In the genomic region with DNA sequence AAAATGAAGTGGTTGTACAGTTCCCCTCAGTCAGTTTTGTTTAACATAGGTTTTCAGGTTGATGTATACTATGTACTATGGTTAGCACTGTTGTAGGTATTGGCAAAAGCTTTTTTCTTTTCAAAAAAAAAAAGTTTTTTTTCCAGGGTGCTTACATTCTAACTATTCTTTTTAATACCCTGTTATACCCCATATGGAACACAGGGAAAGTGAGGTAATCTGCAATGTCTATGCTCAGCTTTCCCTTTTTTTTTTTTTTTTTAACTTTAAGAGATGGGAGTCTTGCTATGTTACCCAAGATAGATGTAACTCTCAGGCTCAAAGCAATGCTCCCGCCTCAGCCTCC, we compare ENCODE assay signal across 8 cellular contexts. TPM values are rescaled to one million over a fixed set of nuclear protein-coding genes. Genes with fewer than 3 reads are reported as not detected.
DNase-seq lines count a peak whose midpoint lies in the region; ATAC-seq and TF ChIP-seq lines count a peak whose summit lies in the region.

No MANE protein-coding gene starts in this region.

- no peaks in the 10 kb centered on the region; the same call in 1 of the 2 replicates for H3K4me1 ChIP-seq in SJCRH30
- peaks cover 0 to 17% (median 6%) of the 10 kb centered on the region in 3 donors for H3K4me1 ChIP-seq in esophagus squamous epithelium
- peaks cover 0 to 12% (median 7%) of the 10 kb centered on the region in 4 donors for H3K4me1 ChIP-seq in sigmoid colon

- peaks cover 56% of the 10 kb centered on the region for H3K36me3 ChIP-seq in SJCRH30
- peaks cover 0 to 40% (median 7%) of the 10 kb centered on the region in 3 donors for H3K36me3 ChIP-seq in esophagus squamous epithelium
- peaks cover 0 to 39% (median 6%) of the 10 kb centered on the region in 4 donors for H3K36me3 ChIP-seq in sigmoid colon

- no peaks in the 10 kb centered on the region for H3K9me3 ChIP-seq in SJCRH30 (replicated peaks)
- H3K9me3 ChIP-seq in esophagus squamous epithelium = no peaks in the 10 kb centered on the region
- H3K9me3 ChIP-seq in sigmoid colon = no peaks in the 10 kb centered on the region

- peak overlapping the region; percentile 57; the same call in 1 of the 2 replicates for H3K27ac ChIP-seq in SJCRH30
- H3K27ac ChIP-seq in esophagus squamous epithelium = peak overlapping the region; percentile 85 to 90 (median 88)
- peak overlapping the region; percentile 73 to 83 (median 79) for H3K27ac ChIP-seq in sigmoid colon

- H3K27me3 ChIP-seq in SJCRH30 = no peaks in the 10 kb centered on the region
- no peaks in the 10 kb centered on the region for H3K27me3 ChIP-seq in esophagus squamous epithelium
- no peaks in the 10 kb centered on the region for H3K27me3 ChIP-seq in sigmoid colon

- peak overlapping the region; percentile 80 for H3K4me3 ChIP-seq in SJCRH30
- H3K4me3 ChIP-seq in esophagus squamous epithelium = peak overlapping the region; percentile 61 to 97 (median 74)
- H3K4me3 ChIP-seq in sigmoid colon = peak overlapping the region; percentile 46 to 81 (median 72)

- no peak for TF ChIP-seq EP300 in sigmoid colon (IDR thresholded peaks at IDR 0.05)

- intact Hi-C loops in esophagus squamous epithelium (cut with DNase I) (no loop called here), sigmoid colon (cut with DNase I) (no loop called here)

- 0% methylated on average over 1 of the region's 1 CpG for WGBS in esophagus squamous epithelium, 2 donors
- 0% methylated on average over 1 of the region's 1 CpG for WGBS in sigmoid colon, 2 donors

- DNase-seq in SJCRH30 (no peak), esophagus squamous epithelium (lab: John Stamatoyannopoulos, UW) (no peak), sigmoid colon (no peak), pons (ENCODE audit: low spot score) (no peak), NCI-H1436 (lab: John Stamatoyannopoulos, UW) (no peak)
- DNase-seq in stimulated activated CD4-positive, alpha-beta T cell treated with anti-CD3 and anti-CD28 coated beads, Interleukin-1b, Interleukin-23, amount 100 ng/mL, for 48 hours = no peak

- no peak for TF ChIP-seq POLR2A in esophagus squamous epithelium (IDR thresholded peaks at IDR 0.05)
- TF ChIP-seq POLR2A in sigmoid colon (IDR thresholded peaks at IDR 0.05) = no peak

- TF ChIP-seq CTCF in esophagus squamous epithelium (IDR thresholded peaks at IDR 0.05) (no peak), sigmoid colon (IDR thresholded peaks at IDR 0.05) (no peak)

- ATAC-seq in GM21360 (IDR thresholded peaks at IDR 0.05; ENCODE audit: unreplicated experiment) (peak; percentile 2), HG02981 (IDR thresholded peaks at IDR 0.05; ENCODE audit: unreplicated experiment) (no peak)

RNA-seq across cellular contexts. Expression of gene CCDC138, which starts 0.6 kb away (rescaled TPM):
- total RNA-seq in SJCRH30 (2014; rRNA removed; shearing (Covaris generic)) = 39.9 and 47.2 TPM in 2 replicates
- total RNA-seq in esophagus squamous epithelium (1 to 10 TPM; 4.2 to 9.2 (median 6.5) TPM), sigmoid colon (1 to 10 TPM; 1.8 to 4.2 (median 3.2) TPM)
- polyA plus RNA-seq in sigmoid colon = 1 to 10 TPM; 1.8 to 3.5 (median 2.5) TPM
